Comparison of ENCODE assay signal across 8 cellular contexts in the genomic region with DNA sequence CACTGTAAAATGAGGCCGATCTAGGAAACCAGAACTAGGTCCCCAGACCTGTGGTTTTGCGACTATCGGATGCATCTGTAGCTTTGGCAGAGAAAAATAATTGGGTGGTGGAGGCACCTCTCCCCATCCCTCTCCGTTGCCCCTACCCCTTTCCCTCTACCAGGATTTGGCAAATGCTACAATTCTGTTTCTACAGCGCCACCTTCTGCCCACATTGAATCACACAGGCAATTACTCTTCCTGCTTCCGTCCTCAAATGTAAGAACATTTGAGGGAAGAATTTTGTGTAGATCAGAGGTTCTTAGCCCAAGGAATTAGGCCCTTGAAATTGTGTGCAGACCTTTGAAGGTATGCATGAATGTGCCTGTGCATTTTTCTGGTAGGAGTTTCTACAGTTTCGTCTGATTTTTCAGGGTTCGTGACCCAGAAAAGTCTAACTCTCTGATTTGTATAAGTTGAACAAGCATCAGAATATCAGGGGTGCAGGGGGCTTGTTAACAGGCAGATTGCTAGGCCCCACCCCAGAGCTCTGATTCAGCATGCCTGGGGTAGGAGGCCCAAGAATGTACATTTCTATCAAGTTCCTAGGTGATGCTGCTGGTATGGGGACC. TPM values are rescaled to one million over a fixed set of nuclear protein-coding genes. Genes with fewer than 3 reads are reported as not detected.
DNase-seq lines count a peak whose midpoint lies in the region; ATAC-seq and TF ChIP-seq lines count a peak whose summit lies in the region.

No MANE protein-coding gene starts in this region.

- CTCF ChIA-PET in CD4-positive, alpha-beta T cell (lab: Charles Lee), result interaction anchor here (1.0 to 1.7 kb wide), 3 partner anchors 27 to 73 kb away, joined by 3 to 7 read pairs (median 3); no protein-coding TSS in a partner anchor

- H3K27ac ChIP-seq in CD4-positive, alpha-beta T cell (ENCODE audit: low read depth, low read length), result no peak overlapping the region
- no peak overlapping the region for H3K27ac ChIP-seq in neutrophil

- no peaks in the 10 kb centered on the region for H3K9me3 ChIP-seq in CD4-positive, alpha-beta T cell (ENCODE audit: control insufficient read depth, low read length)
- H3K9me3 ChIP-seq in neutrophil, result no peaks in the 10 kb centered on the region

- POLR2A ChIA-PET in CD4-positive, alpha-beta T cell (lab: Charles Lee), result no interaction called here

- peaks cover 3% of the 10 kb centered on the region for H3K27me3 ChIP-seq in CD4-positive, alpha-beta T cell (ENCODE audit: control insufficient read depth, insufficient read depth, low read length)
- peaks cover 76% of the 10 kb centered on the region for H3K27me3 ChIP-seq in neutrophil

- H3K36me3 Mint-ChIP-seq in CD4-positive, alpha-beta T cell (ENCODE audit: low read depth), result no peaks in the 10 kb centered on the region

- H3K4me1 Mint-ChIP-seq in CD4-positive, alpha-beta T cell (ENCODE audit: low read depth), result peaks cover 12% of the 10 kb centered on the region

- TF ChIP-seq CTCF in CD4-positive, alpha-beta T cell (IDR thresholded peaks at IDR 0.05), result peak; percentile 78
- TF ChIP-seq CTCF in HFF-Myc (IDR thresholded peaks at IDR 0.05; ENCODE audit: low read depth, low read length, missing control alignments), result peak; percentile 76
- peak; percentile 33 for TF ChIP-seq CTCF in neutrophil (IDR thresholded peaks at IDR 0.05)

- no peak overlapping the region for H3K4me3 Mint-ChIP-seq in CD4-positive, alpha-beta T cell

- H3K36me3 ChIP-seq in neutrophil, result no peaks in the 10 kb centered on the region

- H3K27me3 Mint-ChIP-seq in CD4-positive, alpha-beta T cell, result peaks cover 22% of the 10 kb centered on the region

- peak; percentile 40 for ATAC-seq in CD4-positive, alpha-beta T cell (ENCODE audit: poor library complexity)
- ATAC-seq in HG03342 (IDR thresholded peaks at IDR 0.05; ENCODE audit: unreplicated experiment) (no peak), GM21576 (IDR thresholded peaks at IDR 0.05; ENCODE audit: unreplicated experiment) (no peak)

- no peak overlapping the region for H3K27ac Mint-ChIP-seq in CD4-positive, alpha-beta T cell

- H3K4me1 ChIP-seq in neutrophil (ENCODE audit: control insufficient read depth in 1 of 2, insufficient read depth in 1 of 2, low read depth in 1 of 2, low read length in 1 of 2), result peaks cover 0 to 8% of the 10 kb centered on the region in 2 experiments

- H3K9me3 Mint-ChIP-seq in CD4-positive, alpha-beta T cell, result no peaks in the 10 kb centered on the region

- intact Hi-C loops in CD4-positive, alpha-beta T cell (cut with DNase I, micrococcal nuclease), result loop anchor here (1.0 to 2.0 kb wide), 7 partner anchors 76 to 640 kb away; no protein-coding TSS in a partner anchor

- peak overlapping the region; percentile 53 for H3K4me3 ChIP-seq in HFF-Myc (replicated peaks; ENCODE audit: low read depth, low read length)
- no peak overlapping the region for H3K4me3 ChIP-seq in neutrophil (ENCODE audit: low read depth in 1 of 2, low read length in 1 of 2)

- peak; percentile 21 to 47 (median 38) for DNase-seq in CD4-positive, alpha-beta T cell
- peak; percentile 33 for DNase-seq in HFF-Myc (ENCODE audit: extremely low read depth, low read depth)
- DNase-seq in NOMO-1 (lab: John Stamatoyannopoulos, UW; ENCODE audit: unreplicated experiment in 2 of 2), result peak; percentile 43 to 60
- peak; percentile 30 for DNase-seq in activated T-cell treated with anti-CD3 and anti-CD28 coated beads for 24 hours (ENCODE audit: low read depth)
- peak; percentile 71 for DNase-seq in fibroblast of peridontal ligament (ENCODE audit: extremely low read depth)

RNA-seq across cellular contexts. Expression of gene ATP6V1B1, which starts 11.2 kb away (rescaled TPM):
- total RNA-seq in CD4-positive, alpha-beta T cell, result not detected

RNA-seq across cellular contexts. Expression of gene ANKRD53, which starts 31.5 kb away (rescaled TPM):
- 1 to 10 TPM in 1 of 2 experiments, under 1 TPM in 1; 0.42 to 1.2 TPM for total RNA-seq in CD4-positive, alpha-beta T cell

RNA-seq across cellular contexts. Expression of gene VAX2, which starts 46.6 kb away (rescaled TPM):
- not detected for total RNA-seq in CD4-positive, alpha-beta T cell

RNA-seq across cellular contexts. Expression of gene TEX261, which starts 47.7 kb away (rescaled TPM):
- total RNA-seq in CD4-positive, alpha-beta T cell, result 10 to 100 TPM; 26.8 to 34.0 TPM
